Comparison of ENCODE assay signal across 1 cellular context in genomic region chr4:80125252-80126177, GRCh38.
TF ChIP-seq lines count a peak whose summit lies in the region.

No MANE protein-coding gene starts in this region.

TF ChIP-seq in K562, 482 proteins besides CTCF, POLR2A, EP300 and RAD21 (continued from another document and continues in another):
- no peak for TF ChIP-seq ARID3B (CRISPR knock-in tag; IDR thresholded peaks at IDR 0.05; ENCODE audit: borderline replicate concordance)
- peak; percentile 73 for TF ChIP-seq NFE2L1 (tag; IDR thresholded peaks at IDR 0.05; ENCODE audit: borderline replicate concordance, low read depth)
- TF ChIP-seq TEAD4 (IDR thresholded peaks at IDR 0.05; ENCODE audit: low read length), result peak; percentile 58; the same call in 1 of the 2 replicates
- no peak for TF ChIP-seq TEAD4 (CRISPR knock-in tag; IDR thresholded peaks at IDR 0.05; ENCODE audit: borderline replicate concordance)
- TF ChIP-seq ZNF707 (CRISPR knock-in tag; conservative IDR thresholded peaks at IDR 0.05), result no peak
- TF ChIP-seq SP1 (CRISPR knock-in tag; IDR thresholded peaks at IDR 0.05), result no peak
- TF ChIP-seq CBX1 (IDR thresholded peaks at IDR 0.05; ENCODE audit: low read depth), result no peak
- no peak for TF ChIP-seq MLX (CRISPR knock-in tag; conservative IDR thresholded peaks at IDR 0.05)
- TF ChIP-seq ATF2 (CRISPR knock-in tag; IDR thresholded peaks at IDR 0.05), result no peak
- TF ChIP-seq ETV6 (IDR thresholded peaks at IDR 0.05; ENCODE audit: borderline replicate concordance in 1 of 2, low read depth in 2 of 2, low read length in 1 of 2), result no peak
- no peak for TF ChIP-seq ETV6 (CRISPR knock-in tag; IDR thresholded peaks at IDR 0.05; ENCODE audit: borderline replicate concordance)
- TF ChIP-seq DDX20 (tag; IDR thresholded peaks at IDR 0.05; ENCODE audit: low read depth), result no peak
- no peak for TF ChIP-seq KAT8 (IDR thresholded peaks at IDR 0.05; ENCODE audit: low read depth)
- TF ChIP-seq ZNF263 (CRISPR knock-in tag; IDR thresholded peaks at IDR 0.05; ENCODE audit: borderline replicate concordance), result no peak
- no peak for TF ChIP-seq ELF2 (CRISPR knock-in tag; IDR thresholded peaks at IDR 0.05)
- TF ChIP-seq ZNF695 (CRISPR knock-in tag; IDR thresholded peaks at IDR 0.05), result no peak
- no peak for TF ChIP-seq SRSF9 (IDR thresholded peaks at IDR 0.05; ENCODE audit: borderline replicate concordance, low read depth, low read length)
- TF ChIP-seq ELF4 (CRISPR knock-in tag; IDR thresholded peaks at IDR 0.05), result peak; percentile 34; the same call in 1 of the 2 replicates
- TF ChIP-seq CBFA2T2 (conservative IDR thresholded peaks at IDR 0.05), result no peak; the same call in 1 of the 2 replicates
- TF ChIP-seq NR3C1 (CRISPR knock-in tag; IDR thresholded peaks at IDR 0.05), result no peak
- no peak for TF ChIP-seq TCF15 (CRISPR knock-in tag; IDR thresholded peaks at IDR 0.05)
- no peak for TF ChIP-seq CREB3 (tag; conservative IDR thresholded peaks at IDR 0.05; ENCODE audit: low read depth)
- TF ChIP-seq NR2F6 (CRISPR knock-in tag; IDR thresholded peaks at IDR 0.05), result no peak
- TF ChIP-seq KHSRP (IDR thresholded peaks at IDR 0.05), result no peak
- TF ChIP-seq ILK (tag; IDR thresholded peaks at IDR 0.05; ENCODE audit: borderline replicate concordance, low read depth), result no peak
- 0 out of 2 replicates have a peak, but pooled peaks have one; percentile 5 for TF ChIP-seq MEF2A (IDR thresholded peaks at IDR 0.05; ENCODE audit: control insufficient read depth, low read depth, low read length)
- TF ChIP-seq ZNF778 (CRISPR knock-in tag; IDR thresholded peaks at IDR 0.05), result no peak
- no peak for TF ChIP-seq CREBBP (IDR thresholded peaks at IDR 0.05; ENCODE audit: low read depth, low read length)
- no peak for TF ChIP-seq CBFB (CRISPR knock-in tag; IDR thresholded peaks at IDR 0.05)
- TF ChIP-seq SAFB (IDR thresholded peaks at IDR 0.05; ENCODE audit: borderline replicate concordance, low read depth, low read length), result no peak
- no peak for TF ChIP-seq TRIM25 (IDR thresholded peaks at IDR 0.05; ENCODE audit: borderline replicate concordance)
- TF ChIP-seq MAFG (tag; conservative IDR thresholded peaks at IDR 0.05), result peak; percentile 94
- no peak for TF ChIP-seq FOXJ2 (tag; IDR thresholded peaks at IDR 0.05)
- peak; percentile 85 for TF ChIP-seq ARID1B (IDR thresholded peaks at IDR 0.05)
- TF ChIP-seq ZNF347 (CRISPR knock-in tag; IDR thresholded peaks at IDR 0.05; ENCODE audit: low read depth), result no peak
- TF ChIP-seq E2F6 (IDR thresholded peaks at IDR 0.05; ENCODE audit: borderline replicate concordance in 1 of 2, extremely low read depth in 1 of 2, insufficient read depth in 1 of 2, insufficient read length in 1 of 2, low read depth in 1 of 2, low read length in 1 of 2, poor library complexity in 1 of 2, severe bottlenecking in 1 of 2), result no peak
- TF ChIP-seq JUN (IDR thresholded peaks at IDR 0.05; ENCODE audit: borderline replicate concordance, low read depth, low read length), result 0 out of 2 replicates have a peak, but pooled peaks have one; percentile 5
- no peak for TF ChIP-seq JUN (CRISPR knock-in tag; IDR thresholded peaks at IDR 0.05; ENCODE audit: borderline replicate concordance)
- no peak for TF ChIP-seq CCAR2 (IDR thresholded peaks at IDR 0.05; ENCODE audit: low read depth, low read length)
- no peak for TF ChIP-seq ZBTB8A (IDR thresholded peaks at IDR 0.05; ENCODE audit: partially characterized antibody)
- no peak for TF ChIP-seq BCLAF1 (IDR thresholded peaks at IDR 0.05; ENCODE audit: borderline replicate concordance in 1 of 2, control insufficient read depth in 1 of 2, low read depth in 2 of 2, low read length in 1 of 2)
- no peak for TF ChIP-seq ZMIZ1 (IDR thresholded peaks at IDR 0.05; ENCODE audit: low read depth in 2 of 2, low read length in 2 of 2)
- peak; percentile 28 for TF ChIP-seq MEIS2 (IDR thresholded peaks at IDR 0.05; ENCODE audit: partially characterized antibody)
- no peak for TF ChIP-seq STAT6 (CRISPR knock-in tag; IDR thresholded peaks at IDR 0.05)
- TF ChIP-seq ZBTB34 (CRISPR knock-in tag; IDR thresholded peaks at IDR 0.05), result no peak
- TF ChIP-seq SP2 (IDR thresholded peaks at IDR 0.05; ENCODE audit: extremely low read depth, low read depth, low read length, poor library complexity, severe bottlenecking), result no peak
- no peak for TF ChIP-seq CHD4 (IDR thresholded peaks at IDR 0.05; ENCODE audit: insufficient read depth, insufficient replicate concordance, low read depth, low read length, poor library complexity, severe bottlenecking)
